In the genomic region with DNA sequence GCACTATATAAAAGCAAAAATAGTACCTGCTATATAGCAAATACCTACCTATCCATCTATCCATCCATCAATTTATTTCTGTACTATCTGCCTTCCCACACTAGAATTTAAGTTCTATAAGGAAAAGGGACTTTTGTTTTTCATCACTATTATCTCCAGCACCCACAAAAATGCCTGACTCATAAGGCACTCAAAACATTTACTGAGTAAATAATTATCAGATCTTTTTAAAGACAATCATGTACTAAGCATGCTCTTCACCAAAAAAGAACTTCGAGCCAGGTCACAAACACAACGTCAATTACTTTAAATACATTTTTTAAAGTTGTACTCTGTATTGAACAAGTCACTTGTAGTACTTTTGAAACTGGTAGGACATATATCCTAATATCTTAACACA, we compare ENCODE assay signal across 21 cellular contexts.
DNase-seq lines count a peak whose midpoint lies in the region; ATAC-seq and FAIRE-seq lines count a peak whose summit lies in the region.
"Had no signal": no experiment of that assay in that cellular context is flagged by ENCODE, and none has a peak within 500 bp of the region (broad histone marks: within the 10 kb centered on the region; RNA-seq: fewer than 3 reads in every experiment).

No MANE protein-coding gene starts in this region.

- no peaks in the 10 kb centered on the region for H3K27me3 ChIP-seq in SJCRH30
- H3K27me3 ChIP-seq: BE2C, body of pancreas, neutrophil, upper lobe of left lung had no signal

- DNase-seq in AG08395 (ENCODE audit: low spot score) (peak; percentile 32), HCEC 1CT (peak; percentile 55), astrocyte of the hippocampus (ENCODE audit: low read depth, low spot score) (peak; percentile 29), hepatic stellate cell (ENCODE audit: low spot score) (peak; percentile 6), frontal cortex (ENCODE audit: low spot score in 2 of 2) (no peak), NCI-H510A treated with DMSO at 0.1 percent for 48 hours (lab: John Stamatoyannopoulos, UW) (no peak), SJCRH30 (no peak)
- DNase-seq: activated CD8-positive, alpha-beta T cell treated with anti-CD3 and anti-CD28 coated beads, Interleukin-2, amount 10 ng/mL, durations not matched to agents 7 days and 5 days; BE2C; body of pancreas; DND-41; Kasumi-1; kidney; NCI-H1694 treated with DMSO at 0.1 percent for 48 hours; NCI-H526 treated with DMSO at 0.1 percent for 48 hours; OCI-M1; stimulated activated naive CD8-positive, alpha-beta T cell treated with anti-CD3 and anti-CD28 coated beads, Interleukin-15, Interleukin-2, amounts not matched to agents 100 U/mL and 50 U/mL, for 24 hours; upper lobe of left lung had no signal

- no peak overlapping the region for H3K27ac ChIP-seq in SJCRH30
- H3K27ac ChIP-seq: body of pancreas, neutrophil, upper lobe of left lung had no signal

- H3K4me3 ChIP-seq in SJCRH30, result no peak overlapping the region
- H3K4me3 ChIP-seq: body of pancreas, upper lobe of left lung had no signal

- no peaks in the 10 kb centered on the region for H3K9me3 ChIP-seq in SJCRH30 (replicated peaks)
- H3K9me3 ChIP-seq: BE2C, body of pancreas, neutrophil, upper lobe of left lung had no signal

- no peaks in the 10 kb centered on the region for H3K4me1 ChIP-seq in SJCRH30
- H3K4me1 ChIP-seq: body of pancreas had no signal

- H3K36me3 ChIP-seq in SJCRH30, result no peaks in the 10 kb centered on the region
- H3K36me3 ChIP-seq: BE2C had no signal

- FAIRE-seq in frontal cortex (lab: Jason Lieb, UNC), result no peak
- FAIRE-seq: H54, kidney had no signal

- no peak for ATAC-seq in HG02623 (IDR thresholded peaks at IDR 0.05; ENCODE audit: unreplicated experiment)
- ATAC-seq: activated CD8-positive, alpha-beta T cell treated with anti-CD3 and anti-CD28 coated beads, Interleukin-2, amount 10 ng/mL, durations not matched to agents 7 days and 5 days; body of pancreas; stimulated activated naive CD8-positive, alpha-beta T cell treated with anti-CD3 and anti-CD28 coated beads, Interleukin-15, Interleukin-2, amounts not matched to agents 100 U/mL and 50 U/mL, for 24 hours had no signal

Comparison
In these comparisons a context has a peak if more than half of its experiments do, and no peak if none do; other contexts are left out.
1. DNase-seq: peak in AG08395 (single experiment), HCEC 1CT (single experiment), astrocyte of the hippocampus (single experiment) and hepatic stellate cell (single experiment); none in frontal cortex (0 of 2), NCI-H510A treated with DMSO at 0.1 percent for 48 hours (single experiment) and SJCRH30 (0 of 2).